ENCODE assay signal across 8 cellular contexts in genomic region chr2:217785544-217786045, GRCh38.
DNase-seq lines count a peak whose midpoint lies in the region; ATAC-seq, FAIRE-seq and TF ChIP-seq lines count a peak whose summit lies in the region.

No MANE protein-coding gene starts in this region.

- peak; percentile 94 for FAIRE-seq in endothelial cell of umbilical vein (lab: Jason Lieb, UNC)

- ATAC-seq in HG03280 (IDR thresholded peaks at IDR 0.05; ENCODE audit: unreplicated experiment) = peak; percentile 63
- peak; percentile 85 for ATAC-seq in mucosa of descending colon

- no peak for TF ChIP-seq POLR2A in endothelial cell of umbilical vein (IDR thresholded peaks at IDR 0.05; ENCODE audit: low read depth, low read length)

- H3K36me3 ChIP-seq in endothelial cell of umbilical vein (ENCODE audit: control insufficient read depth in 2 of 2, extremely low read depth in 1 of 2, insufficient read depth in 2 of 2, low read length in 2 of 2) = no peaks in the 10 kb centered on the region
- H3K36me3 ChIP-seq in mucosa of descending colon (ENCODE audit: low read depth) = no peaks in the 10 kb centered on the region

- peaks cover 1 to 4% of the 10 kb centered on the region in 2 experiments for H3K27me3 ChIP-seq in endothelial cell of umbilical vein (ENCODE audit: control insufficient read depth in 2 of 2, insufficient read depth in 2 of 2, low read length in 2 of 2)

- H3K4me3 ChIP-seq in endothelial cell of umbilical vein (replicated peaks in 1 of 3; ENCODE audit: insufficient read depth in 1 of 3, low read depth in 1 of 3, low read length in 3 of 3) (no peak overlapping the region), mucosa of descending colon (no peak overlapping the region)

- H3K4me1 ChIP-seq in endothelial cell of umbilical vein (ENCODE audit: control insufficient read depth, extremely low read depth, insufficient read depth, low read length) (no peaks in the 10 kb centered on the region), mucosa of descending colon (ENCODE audit: low read depth) (no peaks in the 10 kb centered on the region)

- no peak overlapping the region for H3K27ac ChIP-seq in endothelial cell of umbilical vein (ENCODE audit: insufficient read depth, low read depth, low read length)

- CTCF ChIA-PET in endothelial cell of umbilical vein (lab: Charles Lee) = interaction anchor here (0.6 to 10.3 kb wide), 57 partner anchors 8 to 1092 kb away, joined by 3 to 341 read pairs (median 5); partner anchors contain the start of gene RUFY4

- POLR2A ChIA-PET in endothelial cell of umbilical vein (lab: Charles Lee) = no interaction called here

- BruUV-seq in endothelial cell of umbilical vein (replicated peaks; lab: Mats Ljungman, UMichigan) = no TSS peak

- DNase-seq in NCI-H2081 (lab: John Stamatoyannopoulos, UW) (peak; percentile 57 to 61), NCI-H2081 treated with DMSO at 0.1 percent for 48 hours (lab: John Stamatoyannopoulos, UW) (no peak), NCI-H82 treated with DMSO at 0.1 percent for 48 hours (lab: John Stamatoyannopoulos, UW; ENCODE audit: unreplicated experiment) (peak; percentile 40), endothelial cell of umbilical vein (ENCODE audit: low read depth, low spot score) (peak; percentile 73), mucosa of descending colon (peak; percentile 73 to 87 (median 81))
- peak; percentile 91 for DNase-seq in activated CD8-positive, alpha-beta memory T cell treated with anti-CD3 and anti-CD28 coated beads for 24 hours
- DNase-seq in stimulated activated CD8-positive, alpha-beta memory T cell treated with anti-CD3 and anti-CD28 coated beads, Interleukin-4, amount 100 ng/mL, for 24 hours (ENCODE audit: low read depth) = peak; percentile 58

- H3K4me2 ChIP-seq in endothelial cell of umbilical vein (ENCODE audit: insufficient read depth, low read length) = no peak overlapping the region

- intact Hi-C loops in endothelial cell of umbilical vein (cut with micrococcal nuclease) (loop anchor here (1.0 kb wide), 6 partner anchors 101 to 289 kb away; no protein-coding TSS in a partner anchor), mucosa of descending colon (cut with DNase I, micrococcal nuclease) (loop anchor here (5.0 to 10.0 kb wide), 2 partner anchors 207 to 209 kb away; no protein-coding TSS in a partner anchor)

- H3K79me2 ChIP-seq in endothelial cell of umbilical vein (ENCODE audit: control insufficient read depth, insufficient read depth, low read length) = no peaks in the 10 kb centered on the region

- H4K20me1 ChIP-seq in endothelial cell of umbilical vein (replicated peaks; ENCODE audit: control insufficient read depth, extremely low read depth, insufficient read depth, low read length) = no peaks in the 10 kb centered on the region

- dilution Hi-C loops in endothelial cell of umbilical vein (cut with MboI; ENCODE audit: extremely low pct_ligation_motif_present, low sequenced_read_pairs) = no loop called here

- no peak overlapping the region for H3K9ac ChIP-seq in endothelial cell of umbilical vein (replicated peaks; ENCODE audit: extremely low read depth, insufficient read depth, low read length)

- H3K9me1 ChIP-seq in endothelial cell of umbilical vein (replicated peaks; ENCODE audit: control insufficient read depth, extremely low read depth, insufficient read depth, low read length) = no peaks in the 10 kb centered on the region

- TF ChIP-seq CTCF in endothelial cell of umbilical vein (IDR thresholded peaks at IDR 0.05; ENCODE audit: extremely low read depth in 1 of 2, insufficient read depth in 1 of 2, low read depth in 1 of 2, low read length in 2 of 2) = peak; percentile 90 to 95
- peak; percentile 93 for TF ChIP-seq CTCF in mucosa of descending colon (IDR thresholded peaks at IDR 0.05)

- H3K9me3 ChIP-seq in endothelial cell of umbilical vein (replicated peaks; ENCODE audit: control insufficient read depth, insufficient read depth, low read length) (no peaks in the 10 kb centered on the region), mucosa of descending colon (no peaks in the 10 kb centered on the region)

- H2AFZ ChIP-seq in endothelial cell of umbilical vein (ENCODE audit: low read depth, low read length) = peak overlapping the region; percentile 55

TF ChIP-seq in endothelial cell of umbilical vein, 7 proteins besides CTCF, POLR2A, EP300 and RAD21:
- TF ChIP-seq EZH2 (IDR thresholded peaks at IDR 0.05; ENCODE audit: borderline replicate concordance, low read depth, low read length, severe bottlenecking) (no peak), MYC (IDR thresholded peaks at IDR 0.05; ENCODE audit: low read depth, low read length) (no peak), MAX (IDR thresholded peaks at IDR 0.05; ENCODE audit: insufficient read depth, insufficient read length) (no peak), POLR2AphosphoS5 (IDR thresholded peaks at IDR 0.05; ENCODE audit: insufficient read depth, low read depth, low read length) (no peak), FOS (IDR thresholded peaks at IDR 0.05; ENCODE audit: borderline replicate concordance, insufficient read depth, low read length) (no peak), JUN (IDR thresholded peaks at IDR 0.05; ENCODE audit: borderline replicate concordance, insufficient read depth, insufficient read length, low read depth) (no peak), GATA2 (IDR thresholded peaks at IDR 0.05; ENCODE audit: insufficient read depth, insufficient read length, low read depth, low read length) (no peak)
TF ChIP-seq in endothelial cell of umbilical vein: peak in this region for 0.
